Comparison of ENCODE assay signal across 2 cellular contexts in genomic region chr10:38003026-38003425, GRCh38.
TF ChIP-seq lines count a peak whose summit lies in the region.

No MANE protein-coding gene starts in this region.

TF ChIP-seq in HepG2, 621 proteins besides CTCF, POLR2A, EP300 and RAD21:
- TF ChIP-seq POLR2AphosphoS5 (IDR thresholded peaks at IDR 0.05; ENCODE audit: low read depth, low read length) (no peak), ERF (CRISPR knock-in tag; IDR thresholded peaks at IDR 0.05) (no peak), MIER2 (CRISPR knock-in tag; IDR thresholded peaks at IDR 0.05) (no peak), ZNF558 (CRISPR knock-in tag; IDR thresholded peaks at IDR 0.05; ENCODE audit: borderline replicate concordance) (no peak), ZNF33B (CRISPR knock-in tag; IDR thresholded peaks at IDR 0.05) (no peak), ZNF605 (CRISPR knock-in tag; IDR thresholded peaks at IDR 0.05) (no peak), KLF13 (CRISPR knock-in tag; IDR thresholded peaks at IDR 0.05) (no peak), ARNT (IDR thresholded peaks at IDR 0.05) (no peak), ZNF672 (CRISPR knock-in tag; IDR thresholded peaks at IDR 0.05) (no peak), NFYB (CRISPR knock-in tag; IDR thresholded peaks at IDR 0.05) (no peak), ZNF772 (CRISPR knock-in tag; IDR thresholded peaks at IDR 0.05) (no peak)

TF ChIP-seq in K562, 482 proteins besides CTCF, POLR2A, EP300 and RAD21:
- TF ChIP-seq RBFOX2 (IDR thresholded peaks at IDR 0.05; ENCODE audit: low read depth, low read length), result no peak
- no peak for TF ChIP-seq SREBF1 (IDR thresholded peaks at IDR 0.05; ENCODE audit: borderline replicate concordance, low read depth, low read length)
- no peak for TF ChIP-seq MCM5 (IDR thresholded peaks at IDR 0.05; ENCODE audit: low read depth)
- TF ChIP-seq ZBTB11 (CRISPR knock-in tag; IDR thresholded peaks at IDR 0.05), result no peak
- TF ChIP-seq NFATC3 (IDR thresholded peaks at IDR 0.05), result no peak
- no peak for TF ChIP-seq ARID3B (CRISPR knock-in tag; IDR thresholded peaks at IDR 0.05; ENCODE audit: borderline replicate concordance)
- no peak for TF ChIP-seq TAF7 (tag; IDR thresholded peaks at IDR 0.05)
- TF ChIP-seq MECOM (CRISPR knock-in tag; IDR thresholded peaks at IDR 0.05), result no peak
- TF ChIP-seq ZNF318 (IDR thresholded peaks at IDR 0.05; ENCODE audit: borderline replicate concordance in 1 of 2, low read depth in 1 of 2), result no peak
- no peak for TF ChIP-seq YBX1 (IDR thresholded peaks at IDR 0.05)
- TF ChIP-seq FOSL1 (tag; conservative IDR thresholded peaks at IDR 0.05), result no peak
- TF ChIP-seq FOXP1 (CRISPR knock-in tag; IDR thresholded peaks at IDR 0.05), result no peak
- TF ChIP-seq MNT (conservative IDR thresholded peaks at IDR 0.05), result no peak
